Comparison of ENCODE assay signal across 16 cellular contexts in genomic region chr18:13287372-13287771, GRCh38.
"Had no signal": no experiment of that assay in that cellular context is flagged by ENCODE, and none has a peak within 500 bp of the region (broad histone marks: within the 10 kb centered on the region; RNA-seq: fewer than 3 reads in every experiment).

No MANE protein-coding gene starts in this region.

- H3K4me3 ChIP-seq: coronary artery, gastrocnemius medialis, left lung, thyroid gland, uterus had no signal

- H3K27ac Mint-ChIP-seq: activated naive CD4-positive, alpha-beta T cell treated with anti-CD3 and anti-CD28 coated beads, Interleukin-2, amount 10 ng/mL, durations not matched to agents 7 days and 5 days; mesothelial cell of epicardium had no signal

- H3K9me3 Mint-ChIP-seq: activated T-cell treated with anti-CD3 and anti-CD28 coated beads, Interleukin-2, amount 50 U/mL, for 4 hours; central memory CD8-positive, alpha-beta T cell; mesothelial cell of epicardium; nephron had no signal

- H3K27me3 ChIP-seq: gastrocnemius medialis, left lung, thyroid gland, uterus had no signal

- ATAC-seq: activated T-cell treated with anti-CD3 and anti-CD28 coated beads, Interleukin-2, amount 50 U/mL, for 4 hours; gastrocnemius medialis; left lung had no signal

- H3K4me1 ChIP-seq: gastrocnemius medialis, left lung, thyroid gland, uterus had no signal

- H3K4me3 Mint-ChIP-seq: activated naive CD4-positive, alpha-beta T cell treated with anti-CD3 and anti-CD28 coated beads, Interleukin-2, amount 10 ng/mL, durations not matched to agents 7 days and 5 days; activated T-cell treated with anti-CD3 and anti-CD28 coated beads, Interleukin-2, amount 50 U/mL, for 4 hours; central memory CD8-positive, alpha-beta T cell; mesothelial cell of epicardium; nephron had no signal

- H3K36me3 ChIP-seq: gastrocnemius medialis, left lung, thyroid gland, uterus had no signal

- H3K27ac ChIP-seq: coronary artery, gastrocnemius medialis, left lung, thyroid gland, uterus had no signal

- H3K9me3 ChIP-seq: gastrocnemius medialis, left lung, thyroid gland, uterus had no signal

- H3K27me3 Mint-ChIP-seq: activated naive CD4-positive, alpha-beta T cell treated with anti-CD3 and anti-CD28 coated beads, Interleukin-2, amount 10 ng/mL, durations not matched to agents 7 days and 5 days had no signal

- DNase-seq: activated CD4-positive, alpha-beta T cell treated with anti-CD3 and anti-CD28 coated beads, Interleukin-2, amount 50 U/mL, for 1 hour; activated CD4-positive, CD25-positive, alpha-beta regulatory T cell; activated CD8-positive, alpha-beta memory T cell treated with anti-CD3 and anti-CD28 coated beads, Interleukin-2, amount 50 U/mL, for 4 hours; activated effector memory CD4-positive, alpha-beta T cell treated with Interleukin-2 at 50 U/mL for 16 hours; activated naive CD4-positive, alpha-beta T cell treated with anti-CD3 and anti-CD28 coated beads, Interleukin-2, amount 10 ng/mL, durations not matched to agents 7 days and 5 days; activated T-cell treated with anti-CD3 and anti-CD28 coated beads, Interleukin-2, amount 50 U/mL, for 4 hours; aorta; gastrocnemius medialis; left lung; T-helper 2 cell; thyroid gland; uterus had no signal
